ENCODE assay signal across 9 cellular contexts in genomic region chr1:21931171-21932093, GRCh38. TPM values are rescaled to one million over a fixed set of nuclear protein-coding genes. Genes with fewer than 3 reads are reported as not detected.
DNase-seq lines count a peak whose midpoint lies in the region; ATAC-seq and TF ChIP-seq lines count a peak whose summit lies in the region.
"Had no signal": no experiment of that assay in that cellular context is flagged by ENCODE, and none has a peak within 500 bp of the region (broad histone marks: within the 10 kb centered on the region; RNA-seq: fewer than 3 reads in every experiment).

No MANE protein-coding gene starts in this region.

- H3K36me3 Mint-ChIP-seq in osteocyte (ENCODE audit: unreplicated experiment) = peaks cover 4% of the 10 kb centered on the region

- H3K4me3 ChIP-seq in BJ (ENCODE audit: low read depth, low read length) (no peak overlapping the region), RWPE2 (ENCODE audit: severe bottlenecking) (no peak overlapping the region)
- H3K4me3 ChIP-seq: HAP-1 had no signal

- POLR2A ChIA-PET in BJ (lab: Charles Lee) = interaction anchor here (0.7 to 1.0 kb wide), 2 partner anchors 11 to 78 kb away, joined by 3 to 9 read pairs; no protein-coding TSS in a partner anchor

- H3K4me1 Mint-ChIP-seq in osteocyte (ENCODE audit: unreplicated experiment) = peaks cover 87% of the 10 kb centered on the region

- no peak overlapping the region for H3K4me3 Mint-ChIP-seq in osteocyte (ENCODE audit: unreplicated experiment)

- H3K27ac Mint-ChIP-seq in osteocyte (ENCODE audit: unreplicated experiment) = peak overlapping the region; percentile 81

- DNase-seq in BJ (ENCODE audit: low read depth) = peak; percentile 65
- DNase-seq in RWPE2 (ENCODE audit: low spot score) = no peak
- DNase-seq in fibroblast of peridontal ligament (ENCODE audit: extremely low read depth) = peak; percentile 90
- DNase-seq in osteocyte (ENCODE audit: extremely low spot score, unreplicated experiment) = no peak
- no peak for DNase-seq in caudate nucleus (lab: John Stamatoyannopoulos, UW)
- DNase-seq in COR-L47 (lab: John Stamatoyannopoulos, UW) = no peak
- DNase-seq in activated CD4-positive, alpha-beta T cell treated with anti-CD3 and anti-CD28 coated beads, Interleukin-2, amount 50 U/mL, for 1 hour = no peak

- H3K4me1 ChIP-seq in RWPE2 (ENCODE audit: insufficient read depth, poor library complexity, severe bottlenecking) = peaks cover 41% of the 10 kb centered on the region

- TF ChIP-seq CTCF in BJ (IDR thresholded peaks at IDR 0.05; ENCODE audit: insufficient read depth, low read depth, low read length) (no peak), RWPE2 (IDR thresholded peaks at IDR 0.05; ENCODE audit: poor library complexity, severe bottlenecking) (no peak), osteocyte (IDR thresholded peaks at IDR 0.05) (no peak)

- no peaks in the 10 kb centered on the region for H3K9me3 Mint-ChIP-seq in osteocyte (ENCODE audit: unreplicated experiment)

- peak; percentile 65 for ATAC-seq in RWPE2 (ENCODE audit: low read depth)
- ATAC-seq in HG02870 (IDR thresholded peaks at IDR 0.05; ENCODE audit: unreplicated experiment) = no peak

- H3K27me3 ChIP-seq in BJ (ENCODE audit: control insufficient read depth, insufficient read depth, low read length) (no peaks in the 10 kb centered on the region), RWPE2 (ENCODE audit: insufficient read depth, poor library complexity, severe bottlenecking) (no peaks in the 10 kb centered on the region)

- H3K27me3 Mint-ChIP-seq in osteocyte (ENCODE audit: unreplicated experiment) = no peaks in the 10 kb centered on the region

- CTCF ChIA-PET in BJ (lab: Yijun Ruan, JAX) = interaction anchor here (1.2 to 2.0 kb wide), 4 partner anchors 7 to 33 kb away, joined by 3 to 9 read pairs (median 4); no protein-coding TSS in a partner anchor

- H3K36me3 ChIP-seq in BJ (ENCODE audit: control insufficient read depth, insufficient read depth, low read length) (peaks cover 4% of the 10 kb centered on the region), RWPE2 (ENCODE audit: low read depth) (peaks cover 3% of the 10 kb centered on the region; the same call in 1 of the 2 replicates)

- no peaks in the 10 kb centered on the region for H3K9me3 ChIP-seq in RWPE2 (ENCODE audit: severe bottlenecking)
- H3K9me3 ChIP-seq: HAP-1 had no signal

- H3K27ac ChIP-seq in RWPE2 (ENCODE audit: poor library complexity, severe bottlenecking) (peak overlapping the region; percentile 85), caudate nucleus (ENCODE audit: low read depth, low read length) (no peak overlapping the region)

RNA-seq across cellular contexts. Expression of gene HSPG2, which starts 5.7 kb away (rescaled TPM):
- polyA plus RNA-seq in BJ (2011; rRNA removed) = 19.3 and 45.1 TPM in 2 replicates
- polyA minus RNA-seq in BJ (2011; rRNA and poly(A)+ RNA removed) = 44.5 and 61.2 TPM in 2 replicates
- 197 and 230 TPM in 2 replicates for total RNA-seq in osteocyte

RNA-seq across cellular contexts. Expression of gene CELA3B, which starts 45.4 kb away (rescaled TPM):
- polyA plus RNA-seq in BJ (2011; rRNA removed) = not detected in 2 replicates
- polyA minus RNA-seq in BJ (2011; rRNA and poly(A)+ RNA removed) = not detected in 2 replicates
- not detected in 2 replicates for total RNA-seq in osteocyte

Comparison
In these comparisons a context has a peak if more than half of its experiments do, and no peak if none do; other contexts are left out.
1. DNase-seq: peak in BJ (single experiment) and fibroblast of peridontal ligament (single experiment); none in RWPE2 (single experiment), osteocyte (single experiment), caudate nucleus (0 of 61), COR-L47 (single experiment) and activated CD4-positive, alpha-beta T cell treated with anti-CD3 and anti-CD28 coated beads, Interleukin-2, amount 50 U/mL, for 1 hour (single experiment).